In genomic region chr5:72252008-72252407, GRCh38 we compare ENCODE assay signal across 16 cellular contexts.
"Had no signal": no experiment of that assay in that cellular context is flagged by ENCODE, and none has a peak within 500 bp of the region (broad histone marks: within the 10 kb centered on the region; RNA-seq: fewer than 3 reads in every experiment).

No MANE protein-coding gene starts in this region.

- H3K4me3 ChIP-seq: adrenal gland, gastroesophageal sphincter, heart left ventricle, lung, sigmoid colon, spleen, thyroid gland had no signal

- H3K9me3 ChIP-seq: adrenal gland, gastroesophageal sphincter, heart left ventricle, sigmoid colon, spleen, thyroid gland had no signal

- ATAC-seq: gastroesophageal sphincter; heart left ventricle; stimulated activated memory B cell treated with anti-CD40 and anti-IgM and Interleukin-4, amounts not matched to agents 10 μg/mL and 1 μg/mL and 100 μg/mL, for 72 hours; T-helper 17 cell had no signal

- DNase-seq: activated CD4-positive, alpha-beta T cell treated with anti-CD3 and anti-CD28 coated beads, Interleukin-2, amount 50 U/mL, for 4 hours; activated gamma-delta T cell; adrenal gland; erythroblast; heart left ventricle; kidney; midbrain; sigmoid colon; spleen; stimulated activated CD4-positive, alpha-beta T cell treated with anti-CD3 and anti-CD28 coated beads, Interleukin-4, amount 100 ng/mL, for 4 hours; T-helper 17 cell; thyroid gland had no signal

- H3K27me3 ChIP-seq: adrenal gland, gastroesophageal sphincter, heart left ventricle, sigmoid colon, spleen, thyroid gland had no signal

- FAIRE-seq: colon, kidney had no signal

- H3K27ac ChIP-seq: adrenal gland, heart left ventricle, spleen, thyroid gland had no signal

- H3K36me3 ChIP-seq: adrenal gland, gastroesophageal sphincter, sigmoid colon, thyroid gland had no signal
